Comparison of ENCODE assay signal across 12 cellular contexts in the genomic region with DNA sequence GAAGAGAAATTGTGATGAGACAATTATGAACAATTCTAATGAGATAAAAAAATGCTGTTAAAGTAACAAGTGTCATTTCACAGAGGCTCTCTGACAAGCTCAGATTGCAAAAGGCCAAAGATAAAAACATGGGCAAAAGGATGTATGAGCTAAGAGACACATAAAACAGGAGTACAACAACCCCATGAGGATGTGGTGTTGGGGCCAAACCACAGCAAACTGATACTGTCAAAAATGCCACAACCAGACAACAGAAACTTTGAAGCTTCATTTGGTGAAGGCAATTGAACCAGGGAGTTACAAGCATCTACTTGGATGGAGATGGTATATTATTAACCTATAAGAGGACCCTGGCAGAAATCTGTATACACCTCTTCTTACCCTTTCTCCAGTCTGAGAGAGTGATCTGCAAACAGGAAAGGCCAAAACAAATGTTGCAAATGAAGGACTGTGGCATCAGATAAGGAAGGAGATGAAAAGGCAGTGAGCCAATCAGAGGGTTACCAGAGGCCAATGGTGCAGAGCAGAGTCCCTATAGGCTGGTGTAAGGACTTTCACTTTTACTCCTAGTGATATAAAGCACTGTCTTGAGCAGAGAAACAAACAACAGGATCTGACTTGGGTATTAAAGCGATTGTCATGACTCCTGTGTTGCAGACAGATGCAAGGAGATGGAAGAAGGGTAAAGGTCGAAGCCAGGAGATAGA.
DNase-seq lines count a peak whose midpoint lies in the region; ATAC-seq and TF ChIP-seq lines count a peak whose summit lies in the region.
"Had no signal": no experiment of that assay in that cellular context is flagged by ENCODE, and none has a peak within 500 bp of the region (broad histone marks: within the 10 kb centered on the region; RNA-seq: fewer than 3 reads in every experiment).

No MANE protein-coding gene starts in this region.

- H4K5ac ChIP-seq in mesendoderm (ENCODE audit: low read length) = no peak overlapping the region

- H3K4me1 Mint-ChIP-seq in T-helper 2 cell treated with Interferon-gamma antibody and Interleukin-4, amounts not matched to agents 5 μg/mL and 100 μg/mL, for 36 hours (ENCODE audit: low read depth) = peaks cover 29% of the 10 kb centered on the region
- H3K4me1 Mint-ChIP-seq in endothelial cell (ENCODE audit: unreplicated experiment) = peaks cover 4% of the 10 kb centered on the region

- H2BK5ac ChIP-seq in mesendoderm (ENCODE audit: low read length) = no peak overlapping the region

- H2BK120ac ChIP-seq in mesendoderm (ENCODE audit: low read depth, low read length) = no peak overlapping the region

- peak overlapping the region; percentile 69 for H2AFZ ChIP-seq in DND-41 (ENCODE audit: low read depth, low read length)

- no peak overlapping the region for H4K8ac ChIP-seq in mesendoderm (ENCODE audit: low read depth, low read length)

- H3K56ac ChIP-seq in mesendoderm (ENCODE audit: low read length) = no peak overlapping the region

- H3K9me3 Mint-ChIP-seq in T-helper 2 cell treated with Interferon-gamma antibody and Interleukin-4, amounts not matched to agents 5 μg/mL and 100 μg/mL, for 36 hours = peaks cover 6% of the 10 kb centered on the region
- no peaks in the 10 kb centered on the region for H3K9me3 Mint-ChIP-seq in endothelial cell (ENCODE audit: unreplicated experiment)

- H3K79me2 ChIP-seq in DND-41 (ENCODE audit: insufficient read depth, low read length) (no peaks in the 10 kb centered on the region), mesendoderm (ENCODE audit: control insufficient read depth, insufficient read depth, low read length) (no peaks in the 10 kb centered on the region)

- no peaks in the 10 kb centered on the region for H3K79me1 ChIP-seq in mesendoderm (ENCODE audit: low read length)

- H3K27me3 ChIP-seq in DND-41 (ENCODE audit: insufficient read depth, low read length, poor library complexity) = no peaks in the 10 kb centered on the region
- no peaks in the 10 kb centered on the region for H3K27me3 ChIP-seq in mesendoderm (ENCODE audit: insufficient read depth, low read length, poor library complexity)
- H3K27me3 ChIP-seq: body of pancreas had no signal

- no peaks in the 10 kb centered on the region for H3K36me3 Mint-ChIP-seq in T-helper 2 cell treated with Interferon-gamma antibody and Interleukin-4, amounts not matched to agents 5 μg/mL and 100 μg/mL, for 36 hours (ENCODE audit: low read depth)
- H3K36me3 Mint-ChIP-seq in endothelial cell (ENCODE audit: low read depth, unreplicated experiment) = no peaks in the 10 kb centered on the region
- H3K36me3 Mint-ChIP-seq: IgD-negative memory B cell had no signal

- no peak overlapping the region for H3K18ac ChIP-seq in mesendoderm (ENCODE audit: low read length)

- H3K27ac ChIP-seq in DND-41 (ENCODE audit: low read length) (peak overlapping the region; percentile 89), mesendoderm (ENCODE audit: low read depth, low read length) (no peak overlapping the region)
- H3K27ac ChIP-seq: body of pancreas, left ventricle myocardium inferior, WERI-Rb-1 had no signal

- no peaks in the 10 kb centered on the region for H3K9me3 ChIP-seq in DND-41 (ENCODE audit: insufficient read depth, low read length, severe bottlenecking)
- H3K9me3 ChIP-seq: body of pancreas had no signal

- TF ChIP-seq CTCF in DND-41 (IDR thresholded peaks at IDR 0.05; ENCODE audit: borderline replicate concordance, extremely low read depth, low read length, poor library complexity, severe bottlenecking) = no peak
- no peak for TF ChIP-seq CTCF in endothelial cell (IDR thresholded peaks at IDR 0.05; ENCODE audit: unreplicated experiment)

- ATAC-seq in DND-41 (ENCODE audit: insufficient read depth, low read depth) = peak; percentile 97
- ATAC-seq: body of pancreas had no signal

- no peaks in the 10 kb centered on the region for H4K20me1 ChIP-seq in DND-41 (ENCODE audit: insufficient read depth, low read length)

- no peak overlapping the region for H3K4ac ChIP-seq in mesendoderm (ENCODE audit: low read depth, low read length)

- DNase-seq in DND-41 (peak; percentile 61), HT1080 (ENCODE audit: low read depth) (peak; percentile 5), mesendoderm (peak; percentile 27), endothelial cell (ENCODE audit: low spot score) (no peak), GM19240 (ENCODE audit: insufficient read length, low spot score) (no peak), HCEC 1CT (no peak)
- peak; percentile 52 for DNase-seq in T-helper 2 cell treated with Interferon-gamma antibody and Interleukin-4, amounts not matched to agents 5 μg/mL and 100 μg/mL, for 36 hours (ENCODE audit: low spot score)
- DNase-seq: body of pancreas, left ventricle myocardium inferior, NCI-H526 treated with DMSO at 0.1 percent for 48 hours, WERI-Rb-1 had no signal

- H2AK5ac ChIP-seq in mesendoderm (ENCODE audit: low read length) = no peak overlapping the region

- peak overlapping the region; percentile 84 for H3K27ac Mint-ChIP-seq in T-helper 2 cell treated with Interferon-gamma antibody and Interleukin-4, amounts not matched to agents 5 μg/mL and 100 μg/mL, for 36 hours
- H3K27ac Mint-ChIP-seq in endothelial cell (ENCODE audit: unreplicated experiment) = no peak overlapping the region
- H3K27ac Mint-ChIP-seq: IgD-negative memory B cell had no signal

- H3K4me1 ChIP-seq in DND-41 (ENCODE audit: insufficient read depth, low read length) = peaks cover 23% of the 10 kb centered on the region
- no peaks in the 10 kb centered on the region for H3K4me1 ChIP-seq in mesendoderm (ENCODE audit: control insufficient read depth, low read depth, low read length)
- H3K4me1 ChIP-seq: body of pancreas had no signal

- peak overlapping the region; percentile 31; the same call in 1 of the 2 replicates for H3K9ac ChIP-seq in DND-41 (ENCODE audit: low read depth, low read length)
- H3K9ac ChIP-seq in mesendoderm (ENCODE audit: low read length) = no peak overlapping the region

- peaks cover 6% of the 10 kb centered on the region for H3K27me3 Mint-ChIP-seq in T-helper 2 cell treated with Interferon-gamma antibody and Interleukin-4, amounts not matched to agents 5 μg/mL and 100 μg/mL, for 36 hours (ENCODE audit: low read depth)
- no peaks in the 10 kb centered on the region for H3K27me3 Mint-ChIP-seq in endothelial cell (ENCODE audit: unreplicated experiment)
- H3K27me3 Mint-ChIP-seq: IgD-negative memory B cell had no signal

- peak overlapping the region; percentile 23 for H3K4me3 Mint-ChIP-seq in T-helper 2 cell treated with Interferon-gamma antibody and Interleukin-4, amounts not matched to agents 5 μg/mL and 100 μg/mL, for 36 hours
- no peak overlapping the region for H3K4me3 Mint-ChIP-seq in endothelial cell (ENCODE audit: unreplicated experiment)

- H3K4me3 ChIP-seq in DND-41 (ENCODE audit: low read depth in 1 of 2, low read length in 2 of 2) (peak overlapping the region in 1 of 2 experiments; percentile 45; a peak in 2 of 4 replicates), mesendoderm (ENCODE audit: low read length) (no peak overlapping the region)
- H3K4me3 ChIP-seq: body of pancreas, left ventricle myocardium inferior had no signal

- H3K4me2 ChIP-seq in DND-41 (ENCODE audit: insufficient read depth, low read length) (peak overlapping the region; percentile 60), mesendoderm (ENCODE audit: low read length) (no peak overlapping the region)

- H2BK15ac ChIP-seq in mesendoderm (replicated peaks; ENCODE audit: low read depth) = no peak overlapping the region

- no peak overlapping the region for H3K23ac ChIP-seq in mesendoderm (ENCODE audit: low read length)

- no CpG with 5 or more reads among the region's 2 CpGs for WGBS in mesendoderm (ENCODE audit: extremely low coverage, insufficient coverage, low lambda C conversion rate)

- no peaks in the 10 kb centered on the region for H3K36me3 ChIP-seq in DND-41 (ENCODE audit: insufficient read depth, low read length)
- no peaks in the 10 kb centered on the region for H3K36me3 ChIP-seq in mesendoderm (ENCODE audit: control insufficient read depth, insufficient read depth, low read length)
- H3K36me3 ChIP-seq: left ventricle myocardium inferior, WERI-Rb-1 had no signal

Comparison
In these comparisons a context has a peak if more than half of its experiments do, and no peak if none do; other contexts are left out.
1. DNase-seq: peak in DND-41 (single experiment), HT1080 (single experiment), T-helper 2 cell treated with Interferon-gamma antibody and Interleukin-4, amounts not matched to agents 5 μg/mL and 100 μg/mL, for 36 hours (single experiment) and mesendoderm (single experiment); none in endothelial cell (single experiment), GM19240 (single experiment) and HCEC 1CT (single experiment).